13 cellular contexts compared by ENCODE assay signal in genomic region chr4:1195109-1195671, GRCh38. TPM values are rescaled to one million over a fixed set of nuclear protein-coding genes. Genes with fewer than 3 reads are reported as not detected.
DNase-seq lines count a peak whose midpoint lies in the region; ATAC-seq, FAIRE-seq and TF ChIP-seq lines count a peak whose summit lies in the region.
"Had no signal": no experiment of that assay in that cellular context is flagged by ENCODE, and none has a peak within 500 bp of the region (broad histone marks: within the 10 kb centered on the region; RNA-seq: fewer than 3 reads in every experiment).

No MANE protein-coding gene starts in this region.

- H3K79me2 ChIP-seq in HepG2 (ENCODE audit: insufficient read depth, low read length): no peaks in the 10 kb centered on the region

- H3K4me3 ChIP-seq in HepG2 (replicated peaks in 1 of 3; ENCODE audit: insufficient read depth in 1 of 3, low read depth in 2 of 3, low read length in 3 of 3): no peak overlapping the region
- no peak overlapping the region for H3K4me3 ChIP-seq in right lobe of liver
- peak overlapping the region; percentile 46 for H3K4me3 ChIP-seq in fibroblast of the aortic adventitia (ENCODE audit: low read depth, low read length)
- no peak overlapping the region for H3K4me3 ChIP-seq in brain microvascular endothelial cell (ENCODE audit: low read depth, low read length)
- H3K4me3 ChIP-seq: GM23248 had no signal

- POLR2A ChIA-PET in HepG2 (lab: Yijun Ruan, JAX): interaction anchor here (1.0 to 2.8 kb wide), 2 partner anchors 10 to 22 kb away, joined by 3 to 11 read pairs; no protein-coding TSS in a partner anchor

- H3K9ac ChIP-seq in HepG2 (ENCODE audit: insufficient read depth, low read depth, low read length): no peak overlapping the region
- H3K9ac ChIP-seq: GM23248 had no signal

- TF ChIP-seq EP300 in HepG2 (IDR thresholded peaks at IDR 0.05; ENCODE audit: low read depth in 2 of 2, low read length in 2 of 2): no peak
- no peak for TF ChIP-seq EP300 in HepG2 (CRISPR knock-in tag; IDR thresholded peaks at IDR 0.05; ENCODE audit: borderline replicate concordance)

- H3K4me1 ChIP-seq in HepG2 (ENCODE audit: insufficient read depth, low read length) (peaks cover 15% of the 10 kb centered on the region), right lobe of liver (peaks cover 2 to 21% (median 12%) of the 10 kb centered on the region in 4 donors)

- H4K20me1 ChIP-seq in HepG2 (ENCODE audit: insufficient read depth, low read length): no peaks in the 10 kb centered on the region

- 86% methylated on average over 15 of the region's 29 CpGs for WGBS in HepG2 (ENCODE audit: low lambda C conversion rate)
- WGBS in right lobe of liver (ENCODE audit: insufficient coverage, low coverage, low lambda C conversion rate, missing lambda C conversion rate): 83% methylated on average over 3 of the region's 29 CpGs

- 0 out of 4 replicates have a peak, but pooled peaks of 1 of the 2 experiments have one; percentile 5 for TF ChIP-seq POLR2A in HepG2 (IDR thresholded peaks at IDR 0.05; ENCODE audit: insufficient read depth in 1 of 2, low read depth in 2 of 2, low read length in 2 of 2)
- no peak for TF ChIP-seq POLR2A in right lobe of liver (IDR thresholded peaks at IDR 0.05)

- ATAC-seq in HepG2 (no peak), right lobe of liver (no peak), esophagus mucosa (no peak), HG03565 (IDR thresholded peaks at IDR 0.05; ENCODE audit: unreplicated experiment) (no peak)

- H2AFZ ChIP-seq in HepG2 (ENCODE audit: low read length): no peak overlapping the region
- H2AFZ ChIP-seq: GM23248 had no signal

- intact Hi-C loops in HepG2 (cut with micrococcal nuclease; ENCODE audit: unreplicated experiment) (no loop called here), right lobe of liver (cut with DNase I) (no loop called here), posterior cingulate gyrus (cut with DNase I) (no loop called here)

- no peak for TF ChIP-seq CTCF in HepG2 (CRISPR knock-in tag; IDR thresholded peaks at IDR 0.05)
- TF ChIP-seq CTCF in right lobe of liver (IDR thresholded peaks at IDR 0.05): no peak
- TF ChIP-seq CTCF in fibroblast of the aortic adventitia (IDR thresholded peaks at IDR 0.05; ENCODE audit: insufficient read depth, low read length): no peak
- TF ChIP-seq CTCF in brain microvascular endothelial cell (IDR thresholded peaks at IDR 0.05; ENCODE audit: low read depth, low read length, missing control alignments): no peak

- H3K27ac ChIP-seq in HepG2 (ENCODE audit: extremely low read length, insufficient read depth, low read length) (no peak overlapping the region), right lobe of liver (no peak overlapping the region), brain microvascular endothelial cell (no peak overlapping the region)
- H3K27ac ChIP-seq: GM23248 had no signal

- BruUV-seq in HepG2 (replicated peaks; lab: Mats Ljungman, UMichigan): no TSS peak

- DNase-seq in HepG2 (ENCODE audit: low spot score) (no peak), right lobe of liver (no peak), fibroblast of the aortic adventitia (ENCODE audit: low read depth) (no peak), posterior cingulate gyrus (peak in 6 of 10 donors; percentile 0 to 81 (median 32)), NCI-H1105 treated with DMSO at 0.1 percent for 48 hours (lab: John Stamatoyannopoulos, UW) (no peak), brain microvascular endothelial cell (no peak)
- DNase-seq: AML-193; DMS153; GM23248; stimulated activated CD4-positive, alpha-beta T cell treated with anti-CD3 and anti-CD28 coated beads, Interleukin-12 subunit alpha, Interleukin-12 subunit beta, amount 100 ng/mL, for 4 hours had no signal

- H3K36me3 ChIP-seq in HepG2 (replicated peaks in 1 of 2; ENCODE audit: control insufficient read depth in 1 of 2, insufficient read depth in 2 of 2, low read length in 2 of 2): no peaks in the 10 kb centered on the region; a peak in 2 of 5 replicates
- H3K36me3 ChIP-seq in right lobe of liver: no peaks in the 10 kb centered on the region
- no peaks in the 10 kb centered on the region for H3K36me3 ChIP-seq in brain microvascular endothelial cell (replicated peaks)

- in situ Hi-C loops in HepG2 (cut with HindIII; ENCODE audit: extremely low pct_ligation_motif_present, low pct_unique_long_range_greater_than_20kb) (no loop called here), brain microvascular endothelial cell (cut with HindIII; ENCODE audit: low pct_ligation_motif_present, low sequenced_read_pairs) (no loop called here)

- CTCF ChIA-PET in HepG2 (lab: Yijun Ruan, JAX; ENCODE audit: low intra/inter-chr PET ratio, low total read pairs): no interaction called here

- no peak for FAIRE-seq in HepG2 (lab: Jason Lieb, UNC)
- FAIRE-seq: GM19239 had no signal

- TF ChIP-seq RAD21 in HepG2 (CRISPR knock-in tag; IDR thresholded peaks at IDR 0.05): no peak

- H3K4me2 ChIP-seq in HepG2 (ENCODE audit: low read depth, low read length): no peak overlapping the region

- H3K9me3 ChIP-seq in HepG2 (ENCODE audit: low read length) (no peaks in the 10 kb centered on the region), right lobe of liver (no peaks in the 10 kb centered on the region)

- H3K27me3 ChIP-seq in HepG2 (ENCODE audit: control insufficient read depth in 1 of 2, insufficient read depth in 2 of 2, low read length in 2 of 2) (no peaks in the 10 kb centered on the region), right lobe of liver (no peaks in the 10 kb centered on the region), brain microvascular endothelial cell (replicated peaks) (no peaks in the 10 kb centered on the region)

TF ChIP-seq in HepG2, 621 proteins besides CTCF, POLR2A, EP300 and RAD21 (continues in another document):
- peak; percentile 63; the same call in 1 of the 2 replicates for TF ChIP-seq RBFOX2 (IDR thresholded peaks at IDR 0.05; ENCODE audit: low read depth, low read length)

RNA-seq across cellular contexts. Expression of gene SPON2, which starts 22.8 kb away (rescaled TPM):
- total RNA-seq in HepG2 (2016; rRNA removed; fragmentation: Illumina TruSeq; extraction: Trizol) (12.5 and 17.4 TPM in 2 replicates), right lobe of liver (100 to 1,000 TPM in 3 of 6 experiments, 10 to 100 TPM in 3; 41.9 to 138 (median 99.9) TPM), fibroblast of the aortic adventitia (ENCODE audit: low replicate concordance) (21.1 and 409 TPM in 2 replicates), esophagus mucosa (9.4 TPM)
- total RNA-seq in HepG2 (2016; cell fraction: cytosol; rRNA removed; fragmentation: Illumina TruSeq; extraction: Trizol; ENCODE audit: low read depth): 4.7 and 5.3 TPM in 2 replicates
- 13.2 and 25.5 TPM in 2 replicates for total RNA-seq in HepG2 (2016; cell fraction: insoluble cytoplasmic fraction; rRNA removed; fragmentation: Illumina TruSeq; extraction: Trizol)
- 9.4 and 9.5 TPM in 2 replicates for total RNA-seq in HepG2 (2016; cell fraction: membrane; rRNA removed; fragmentation: Illumina TruSeq; extraction: Trizol)
- total RNA-seq in HepG2 (2016; cell fraction: nucleus; rRNA removed; fragmentation: Illumina TruSeq; extraction: Trizol): 15.0 and 17.4 TPM in 2 replicates
- 55.2 and 80.8 TPM in 2 replicates for polyA plus RNA-seq in HepG2 (2011; rRNA removed)
- 34.7 and 69.3 TPM in 2 replicates for polyA plus RNA-seq in HepG2 (2011; cell fraction: cytosol; rRNA removed)
- 320 and 335 TPM in 2 replicates for polyA plus RNA-seq in HepG2 (2011; cell fraction: nucleus; rRNA removed)
- 21.8 and 46.8 TPM in 2 replicates for polyA plus RNA-seq in HepG2 (2012)
- 3.7 and 4.9 TPM in 2 replicates for polyA plus RNA-seq in HepG2 (2016; cell fraction: cytosol; fragmentation: Illumina TruSeq; extraction: Trizol; ENCODE audit: low read depth)
- polyA plus RNA-seq in HepG2 (2016; cell fraction: insoluble cytoplasmic fraction; fragmentation: Illumina TruSeq; extraction: Trizol; ENCODE audit: low read depth): 12.3 and 15.6 TPM in 2 replicates
- 8.6 and 9.0 TPM in 2 replicates for polyA plus RNA-seq in HepG2 (2016; cell fraction: membrane; fragmentation: Illumina TruSeq; extraction: Trizol; ENCODE audit: low read depth)
- polyA plus RNA-seq in HepG2 (2016; cell fraction: nucleus; fragmentation: Illumina TruSeq; extraction: Trizol; ENCODE audit: insufficient read depth, low read depth): 34.9 and 43.2 TPM in 2 replicates
- 0.65 and 46.4 TPM in 2 replicates for polyA minus RNA-seq in HepG2 (2011; rRNA and poly(A)+ RNA removed; ENCODE audit: low replicate concordance)
- polyA minus RNA-seq in HepG2 (2011; cell fraction: cytosol; rRNA and poly(A)+ RNA removed): 20.2 and 29.8 TPM in 2 replicates
- 33.9 and 38.4 TPM in 2 replicates for polyA minus RNA-seq in HepG2 (2011; cell fraction: nucleus; rRNA and poly(A)+ RNA removed)

RNA-seq across cellular contexts. Expression of gene CTBP1, which starts 53.7 kb away (rescaled TPM):
- 106 and 112 TPM in 2 replicates for total RNA-seq in HepG2 (2016; rRNA removed; fragmentation: Illumina TruSeq; extraction: Trizol)
- total RNA-seq in HepG2 (2016; cell fraction: cytosol; rRNA removed; fragmentation: Illumina TruSeq; extraction: Trizol; ENCODE audit: low read depth): 119 TPM in 2 replicates
- total RNA-seq in HepG2 (2016; cell fraction: insoluble cytoplasmic fraction; rRNA removed; fragmentation: Illumina TruSeq; extraction: Trizol): 83.8 and 121 TPM in 2 replicates
- 133 and 173 TPM in 2 replicates for total RNA-seq in HepG2 (2016; cell fraction: membrane; rRNA removed; fragmentation: Illumina TruSeq; extraction: Trizol)
- total RNA-seq in HepG2 (2016; cell fraction: nucleus; rRNA removed; fragmentation: Illumina TruSeq; extraction: Trizol): 51.5 and 60.9 TPM in 2 replicates
- polyA plus RNA-seq in HepG2 (2011; rRNA removed): 78.5 and 123 TPM in 2 replicates
- polyA plus RNA-seq in HepG2 (2011; cell fraction: cytosol; rRNA removed): 87.2 and 182 TPM in 2 replicates
- 489 and 636 TPM in 2 replicates for polyA plus RNA-seq in HepG2 (2011; cell fraction: nucleus; rRNA removed)
- 69.0 and 92.6 TPM in 2 replicates for polyA plus RNA-seq in HepG2 (2012)
- polyA plus RNA-seq in HepG2 (2016; cell fraction: cytosol; fragmentation: Illumina TruSeq; extraction: Trizol; ENCODE audit: low read depth): 49.5 and 64.7 TPM in 2 replicates
- polyA plus RNA-seq in HepG2 (2016; cell fraction: insoluble cytoplasmic fraction; fragmentation: Illumina TruSeq; extraction: Trizol; ENCODE audit: low read depth): 101 and 112 TPM in 2 replicates
- 103 and 116 TPM in 2 replicates for polyA plus RNA-seq in HepG2 (2016; cell fraction: membrane; fragmentation: Illumina TruSeq; extraction: Trizol; ENCODE audit: low read depth)
- polyA plus RNA-seq in HepG2 (2016; cell fraction: nucleus; fragmentation: Illumina TruSeq; extraction: Trizol; ENCODE audit: insufficient read depth, low read depth): 152 and 155 TPM in 2 replicates
- 136 and 350 TPM in 2 replicates for polyA minus RNA-seq in HepG2 (2011; rRNA and poly(A)+ RNA removed; ENCODE audit: low replicate concordance)
- polyA minus RNA-seq in HepG2 (2011; cell fraction: cytosol; rRNA and poly(A)+ RNA removed): 85.1 and 100 TPM in 2 replicates
- 47.7 and 48.4 TPM in 2 replicates for polyA minus RNA-seq in HepG2 (2011; cell fraction: nucleus; rRNA and poly(A)+ RNA removed)
- 10 to 100 TPM; 74.8 to 85.5 (median 79.4) TPM for total RNA-seq in right lobe of liver
- 141 and 191 TPM in 2 replicates for total RNA-seq in fibroblast of the aortic adventitia (ENCODE audit: low replicate concordance)
- 89.4 TPM for total RNA-seq in esophagus mucosa

Comparison
In these comparisons a context has a peak if more than half of its experiments do, and no peak if none do; other contexts are left out.
1. DNase-seq: peak in posterior cingulate gyrus (6 of 10); none in HepG2 (single experiment), right lobe of liver (0 of 3), fibroblast of the aortic adventitia (single experiment), NCI-H1105 treated with DMSO at 0.1 percent for 48 hours (single experiment) and brain microvascular endothelial cell (single experiment).